8 cellular contexts compared by ENCODE assay signal in the genomic region with DNA sequence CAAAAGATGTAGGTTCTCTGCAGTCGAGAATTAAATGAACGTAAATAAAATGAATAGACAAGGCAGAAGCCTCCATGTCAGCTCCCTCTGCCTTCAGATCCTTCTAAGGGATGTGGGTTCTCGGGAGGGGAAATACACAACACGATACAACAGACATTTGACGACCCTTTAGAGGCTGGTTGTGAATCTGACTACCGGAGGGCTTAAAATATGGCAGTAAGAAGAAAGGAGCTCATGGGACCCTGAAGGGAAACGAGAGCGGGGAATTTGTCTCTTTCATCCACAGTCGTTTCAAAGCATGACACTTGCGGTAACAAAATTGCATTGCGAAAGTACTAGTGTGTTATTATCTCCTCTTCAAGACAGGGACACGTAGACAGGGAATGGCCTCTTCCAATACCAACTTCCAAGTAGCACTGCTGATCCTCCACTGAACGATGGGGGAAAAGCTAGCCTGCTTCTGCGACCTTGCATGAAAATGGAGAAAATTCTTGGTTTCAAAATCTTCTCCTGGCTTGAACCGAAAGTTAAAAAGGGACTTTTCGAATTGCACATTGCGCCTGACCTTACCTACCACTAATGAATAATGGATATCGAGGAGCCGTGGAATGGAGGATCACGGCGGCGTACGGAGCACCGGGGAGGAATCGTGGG. TPM values are rescaled to one million over a fixed set of nuclear protein-coding genes. Genes with fewer than 3 reads are reported as not detected.
DNase-seq lines count a peak whose midpoint lies in the region; ATAC-seq, FAIRE-seq and TF ChIP-seq lines count a peak whose summit lies in the region.

No MANE protein-coding gene starts in this region.

- H3K27me3 ChIP-seq in SJSA1 (replicated peaks), result peaks cover 28% of the 10 kb centered on the region
- peaks cover 29 to 34% of the 10 kb centered on the region in 2 experiments for H3K27me3 ChIP-seq in endothelial cell of umbilical vein (ENCODE audit: control insufficient read depth in 2 of 2, insufficient read depth in 2 of 2, low read length in 2 of 2)
- peaks cover 47% of the 10 kb centered on the region for H3K27me3 ChIP-seq in neural progenitor cell

- H3K27ac ChIP-seq in SJSA1, result no peak overlapping the region
- no peak overlapping the region for H3K27ac ChIP-seq in endothelial cell of umbilical vein (ENCODE audit: insufficient read depth, low read depth, low read length)
- no peak overlapping the region for H3K27ac ChIP-seq in neural progenitor cell

- no peak for TF ChIP-seq CTCF in GM20000 (IDR thresholded peaks at IDR 0.05; ENCODE audit: extremely low read depth, missing control alignments)
- TF ChIP-seq CTCF in endothelial cell of umbilical vein (IDR thresholded peaks at IDR 0.05; ENCODE audit: extremely low read depth in 1 of 2, insufficient read depth in 1 of 2, low read depth in 1 of 2, low read length in 2 of 2), result no peak
- TF ChIP-seq CTCF in neural progenitor cell (IDR thresholded peaks at IDR 0.05), result no peak

- H3K9me1 ChIP-seq in endothelial cell of umbilical vein (replicated peaks; ENCODE audit: control insufficient read depth, extremely low read depth, insufficient read depth, low read length), result no peaks in the 10 kb centered on the region

- dilution Hi-C loops in endothelial cell of umbilical vein (cut with MboI; ENCODE audit: extremely low pct_ligation_motif_present, low sequenced_read_pairs), result no loop called here

- intact Hi-C loops in endothelial cell of umbilical vein (cut with micrococcal nuclease), result loop anchor here (5.0 kb wide), 3 partner anchors 185 to 975 kb away; a partner anchor contains a TSS

- H2AFZ ChIP-seq in endothelial cell of umbilical vein (ENCODE audit: low read depth, low read length), result peak overlapping the region; percentile 89
- peak overlapping the region; percentile 44 for H2AFZ ChIP-seq in neural progenitor cell (replicated peaks)

- no peaks in the 10 kb centered on the region for H3K9me3 Mint-ChIP-seq in neural progenitor cell

- H3K79me2 ChIP-seq in endothelial cell of umbilical vein (ENCODE audit: control insufficient read depth, insufficient read depth, low read length) (peaks cover 16% of the 10 kb centered on the region), neural progenitor cell (ENCODE audit: low read depth) (peaks cover 32% of the 10 kb centered on the region)

- peak overlapping the region; percentile 86 for H3K4me3 ChIP-seq in SJSA1
- peak overlapping the region; percentile 65 to 72 (median 67) for H3K4me3 ChIP-seq in endothelial cell of umbilical vein (replicated peaks in 1 of 3; ENCODE audit: insufficient read depth in 1 of 3, low read depth in 1 of 3, low read length in 3 of 3)
- peak overlapping the region; percentile 75 for H3K4me3 ChIP-seq in neural progenitor cell

- peak overlapping the region; percentile 93 for H3K4me3 Mint-ChIP-seq in neural progenitor cell

- peaks cover 19% of the 10 kb centered on the region for H3K4me1 ChIP-seq in SJSA1 (replicated peaks)
- peaks cover 20% of the 10 kb centered on the region for H3K4me1 ChIP-seq in endothelial cell of umbilical vein (ENCODE audit: control insufficient read depth, extremely low read depth, insufficient read depth, low read length)
- H3K4me1 ChIP-seq in neural progenitor cell, result peaks cover 14% of the 10 kb centered on the region

- CTCF ChIA-PET in endothelial cell of umbilical vein (lab: Charles Lee), result interaction anchor here (1.2 to 2.6 kb wide), 5 partner anchors 38 to 102 kb away, joined by 3 to 37 read pairs (median 6); no protein-coding TSS in a partner anchor

- no peak overlapping the region for H3K9ac ChIP-seq in endothelial cell of umbilical vein (replicated peaks; ENCODE audit: extremely low read depth, insufficient read depth, low read length)
- no peak overlapping the region for H3K9ac ChIP-seq in neural progenitor cell

- no peak for ATAC-seq in HG02642 (IDR thresholded peaks at IDR 0.05; ENCODE audit: poor library complexity, unreplicated experiment)

- BruUV-seq in endothelial cell of umbilical vein (replicated peaks; lab: Mats Ljungman, UMichigan), result no TSS peak

- peaks cover 21% of the 10 kb centered on the region for H3K27me3 Mint-ChIP-seq in neural progenitor cell (ENCODE audit: insufficient read depth, low read depth)

- H3F3A ChIP-seq in neural progenitor cell (ENCODE audit: low read depth), result peaks cover 10% of the 10 kb centered on the region

- POLR2A ChIA-PET in endothelial cell of umbilical vein (lab: Charles Lee), result interaction anchor here (1.5 to 2.1 kb wide), 2 partner anchors 59 to 123 kb away, joined by 8 to 12 read pairs; no protein-coding TSS in a partner anchor

- DNase-seq in Ammon's horn (ENCODE audit: low spot score) (peak; percentile 42), GM20000 (ENCODE audit: low spot score) (peak; percentile 38), SJSA1 (ENCODE audit: low read depth in 1 of 2, low spot score in 2 of 2) (no peak), endothelial cell of umbilical vein (ENCODE audit: low read depth, low spot score) (peak; percentile 24), neural progenitor cell (ENCODE audit: low spot score) (peak; percentile 33), COLO829 (ENCODE audit: low spot score) (no peak), activated gamma-delta T cell treated with Interleukin-2 at 50 U/mL for 16 hours (no peak)

- H3K4me2 ChIP-seq in endothelial cell of umbilical vein (ENCODE audit: insufficient read depth, low read length), result peak overlapping the region; percentile 95
- peak overlapping the region; percentile 96 for H3K4me2 ChIP-seq in neural progenitor cell

- H3K9me3 ChIP-seq in SJSA1 (replicated peaks) (peaks cover 12% of the 10 kb centered on the region; the same call in 1 of the 2 replicates), endothelial cell of umbilical vein (replicated peaks; ENCODE audit: control insufficient read depth, insufficient read depth, low read length) (no peaks in the 10 kb centered on the region), neural progenitor cell (ENCODE audit: low read depth) (no peaks in the 10 kb centered on the region)

- H3K36me3 Mint-ChIP-seq in neural progenitor cell, result no peaks in the 10 kb centered on the region

- peak overlapping the region; percentile 23 for H3K27ac Mint-ChIP-seq in neural progenitor cell

- H3K36me3 ChIP-seq in SJSA1 (no peaks in the 10 kb centered on the region; the same call in 1 of the 2 replicates), endothelial cell of umbilical vein (ENCODE audit: control insufficient read depth in 2 of 2, extremely low read depth in 1 of 2, insufficient read depth in 2 of 2, low read length in 2 of 2) (no peaks in the 10 kb centered on the region), neural progenitor cell (no peaks in the 10 kb centered on the region)

- peaks cover 22% of the 10 kb centered on the region for H3K4me1 Mint-ChIP-seq in neural progenitor cell

- TF ChIP-seq POLR2A in endothelial cell of umbilical vein (IDR thresholded peaks at IDR 0.05; ENCODE audit: low read depth, low read length), result no peak

- FAIRE-seq in endothelial cell of umbilical vein (lab: Jason Lieb, UNC), result peak; percentile 55

- H4K20me1 ChIP-seq in endothelial cell of umbilical vein (replicated peaks; ENCODE audit: control insufficient read depth, extremely low read depth, insufficient read depth, low read length) (peaks cover 3% of the 10 kb centered on the region), neural progenitor cell (ENCODE audit: low read depth) (peaks cover 27% of the 10 kb centered on the region)

TF ChIP-seq in endothelial cell of umbilical vein, 7 proteins besides CTCF, POLR2A, EP300 and RAD21:
- TF ChIP-seq EZH2 (IDR thresholded peaks at IDR 0.05; ENCODE audit: borderline replicate concordance, low read depth, low read length, severe bottlenecking), result peak; percentile 56
- no peak for TF ChIP-seq FOS (IDR thresholded peaks at IDR 0.05; ENCODE audit: borderline replicate concordance, insufficient read depth, low read length)
TF ChIP-seq in endothelial cell of umbilical vein: peak in this region for 1.

RNA-seq across cellular contexts. Expression of a gene that starts 1.2 kb away (rescaled TPM):
- total RNA-seq in SJSA1 (2014; rRNA removed; shearing (Covaris generic)), result 4.6 and 9.6 TPM in 2 replicates
- total RNA-seq in endothelial cell of umbilical vein (17.5 and 20.4 TPM in 2 replicates), neural progenitor cell (ENCODE audit: low replicate concordance) (11.4 and 14.9 TPM in 2 replicates)
- 1.5 and 2.1 TPM in 2 replicates for polyA plus RNA-seq in endothelial cell of umbilical vein
- polyA plus RNA-seq in endothelial cell of umbilical vein (2011; cell fraction: cytosol; rRNA removed), result 2.2 and 2.7 TPM in 2 replicates
- 7.4 and 8.5 TPM in 2 replicates for polyA plus RNA-seq in endothelial cell of umbilical vein (2011; cell fraction: nucleus; rRNA removed)
- 4.0 and 5.2 TPM in 2 replicates for polyA plus RNA-seq in endothelial cell of umbilical vein (2012)
- polyA minus RNA-seq in endothelial cell of umbilical vein, result 26.0 and 36.6 TPM in 2 replicates
- 1.0 TPM for polyA minus RNA-seq in endothelial cell of umbilical vein (2011; cell fraction: cytosol; rRNA and poly(A)+ RNA removed)
- polyA minus RNA-seq in endothelial cell of umbilical vein (2011; cell fraction: nucleus; rRNA and poly(A)+ RNA removed), result 18.3 and 21.3 TPM in 2 replicates

Comparison
In these comparisons a context has a peak if more than half of its experiments do, and no peak if none do; other contexts are left out.
1. DNase-seq: peak in Ammon's horn (single experiment), GM20000 (single experiment), endothelial cell of umbilical vein (single experiment) and neural progenitor cell (single experiment); none in SJSA1 (0 of 2), COLO829 (single experiment) and activated gamma-delta T cell treated with Interleukin-2 at 50 U/mL for 16 hours (single experiment).
2. Peak in every context shown above with its lines, with median percentiles within 50 percentile points of each other: H3K4me3 ChIP-seq.